18 cellular contexts compared by ENCODE assay signal in genomic region chr15:81880314-81880713, GRCh38.
A peak's percentile ranks its signal among the peaks of the same experiment; 100 is the strongest.
DNase-seq lines count a peak whose midpoint lies in the region; ATAC-seq and TF ChIP-seq lines count a peak whose summit lies in the region.
"Had no signal": no experiment of that assay in that cellular context is flagged by ENCODE, and none has a peak within 500 bp of the region (broad histone marks: within the 10 kb centered on the region; RNA-seq: fewer than 3 reads in every experiment).

No MANE protein-coding gene starts in this region.

- CTCF ChIA-PET in activated naive CD4-positive, alpha-beta T cell treated with anti-CD3 and anti-CD28 coated beads for 36 hours (lab: Charles Lee): no interaction called here

- H3K36me3 ChIP-seq in spleen (no peaks in the 10 kb centered on the region), GM23248 (ENCODE audit: low read depth) (no peaks in the 10 kb centered on the region)

- H4K20me1 ChIP-seq in GM23248 (ENCODE audit: insufficient read depth): no peaks in the 10 kb centered on the region

- TF ChIP-seq POLR2A in spleen (IDR thresholded peaks at IDR 0.05): no peak

- DNase-seq in MV-4-11 (lab: John Stamatoyannopoulos, UW) (peak; percentile 67), spleen (no peak), GM23248 (no peak), Kasumi-1 (lab: John Stamatoyannopoulos, UW) (no peak)
- no peak for DNase-seq in activated naive CD4-positive, alpha-beta T cell treated with anti-CD3 and anti-CD28 coated beads for 36 hours
- DNase-seq: amniotic stem cell; CD8-positive, alpha-beta T cell; cortex of kidney; DMS153; left colon; NCI-H1694 treated with DMSO at 0.1 percent for 48 hours; nephron progenitor cell; PC-9; SIG-M5; stimulated activated naive CD4-positive, alpha-beta T cell treated with Interleukin-2 at 50 U/mL for 16 hours had no signal

- no peaks in the 10 kb centered on the region for H3K79me2 ChIP-seq in GM23248 (ENCODE audit: insufficient read depth)

- H3K27me3 Mint-ChIP-seq in activated naive CD4-positive, alpha-beta T cell treated with anti-CD3 and anti-CD28 coated beads for 36 hours (ENCODE audit: low read depth): peaks cover 11% of the 10 kb centered on the region
- H3K27me3 Mint-ChIP-seq: progenitor cell of endocrine pancreas had no signal

- intact Hi-C loops in spleen (cut with DNase I; ENCODE audit: low total_unique reads): no loop called here
- intact Hi-C loops in activated naive CD4-positive, alpha-beta T cell treated with anti-CD3 and anti-CD28 coated beads for 36 hours (cut with micrococcal nuclease): no loop called here

- H3K4me1 ChIP-seq in spleen (peaks cover 0 to 22% (median 2%) of the 10 kb centered on the region in 6 donors), GM23248 (ENCODE audit: insufficient read depth) (no peaks in the 10 kb centered on the region)

- H3K4me3 ChIP-seq in spleen (no peak overlapping the region), GM23248 (no peak overlapping the region)
- H3K4me3 ChIP-seq: PC-9 had no signal

- no peaks in the 10 kb centered on the region for H3K4me1 Mint-ChIP-seq in activated naive CD4-positive, alpha-beta T cell treated with anti-CD3 and anti-CD28 coated beads for 36 hours (ENCODE audit: low read depth)

- no peak overlapping the region for H3K9ac ChIP-seq in GM23248

- H3K9me3 Mint-ChIP-seq in activated naive CD4-positive, alpha-beta T cell treated with anti-CD3 and anti-CD28 coated beads for 36 hours: no peaks in the 10 kb centered on the region
- H3K9me3 Mint-ChIP-seq: CD8-positive, alpha-beta T cell had no signal

- H3K9me2 ChIP-seq in GM23248 (ENCODE audit: insufficient read depth): no peaks in the 10 kb centered on the region

- 61 to 75% (median 73%) methylated on average over 4 of the region's 4 CpGs for WGBS in spleen, 5 donors
- 32 to 35% methylated on average over 4 of the region's 4 CpGs for WGBS in GM23248 (ENCODE audit: low coverage in 1 of 2, low lambda C conversion rate in 2 of 2, missing lambda C conversion rate in 2 of 2), 2 experiments

- H3K27me3 ChIP-seq in spleen (replicated peaks in 1 of 7): no peaks in the 10 kb centered on the region
- H3K27me3 ChIP-seq in GM23248 (replicated peaks; ENCODE audit: insufficient read depth): 0 out of 2 replicates have a peak, but pooled peaks cover 2% of the 10 kb centered on the region

- H3F3A ChIP-seq in GM23248 (ENCODE audit: insufficient read depth): no peaks in the 10 kb centered on the region

- H3K4me3 Mint-ChIP-seq in activated naive CD4-positive, alpha-beta T cell treated with anti-CD3 and anti-CD28 coated beads for 36 hours: no peak overlapping the region
- H3K4me3 Mint-ChIP-seq: CD8-positive, alpha-beta T cell; nephron progenitor cell had no signal

- ATAC-seq in GM18498 (IDR thresholded peaks at IDR 0.05; ENCODE audit: unreplicated experiment): peak; percentile 92
- ATAC-seq in GM19463 (IDR thresholded peaks at IDR 0.05; ENCODE audit: unreplicated experiment): peak; percentile 62
- ATAC-seq: CD8-positive, alpha-beta T cell; left colon had no signal

- no peak overlapping the region for H3K4me2 ChIP-seq in GM23248 (ENCODE audit: unreplicated experiment)
- H3K4me2 ChIP-seq: PC-9 had no signal

- no peak overlapping the region for H3K27ac Mint-ChIP-seq in activated naive CD4-positive, alpha-beta T cell treated with anti-CD3 and anti-CD28 coated beads for 36 hours
- H3K27ac Mint-ChIP-seq: CD8-positive, alpha-beta T cell; nephron progenitor cell; progenitor cell of endocrine pancreas had no signal

- in situ Hi-C loops in GM23248 (cut with MboI): no loop called here

- H2AFZ ChIP-seq in GM23248: no peak overlapping the region
- H2AFZ ChIP-seq: PC-9 had no signal

- H3K27ac ChIP-seq in spleen: peak overlapping the region in 6 of 8 donors; percentile 60 to 81 (median 63)
- no peak overlapping the region for H3K27ac ChIP-seq in GM23248
- H3K27ac ChIP-seq: PC-9 had no signal

- H3K9me3 ChIP-seq in spleen (no peaks in the 10 kb centered on the region), GM23248 (ENCODE audit: low read depth) (no peaks in the 10 kb centered on the region)

- TF ChIP-seq CTCF in spleen (IDR thresholded peaks at IDR 0.05 in 8 of 11, conservative IDR thresholded peaks at IDR 0.05 in 3 of 11): no peak

- no peaks in the 10 kb centered on the region for H3K36me3 Mint-ChIP-seq in activated naive CD4-positive, alpha-beta T cell treated with anti-CD3 and anti-CD28 coated beads for 36 hours (ENCODE audit: low read depth)
- H3K36me3 Mint-ChIP-seq: CD8-positive, alpha-beta T cell had no signal
